8 cellular contexts compared by ENCODE assay signal in the genomic region with DNA sequence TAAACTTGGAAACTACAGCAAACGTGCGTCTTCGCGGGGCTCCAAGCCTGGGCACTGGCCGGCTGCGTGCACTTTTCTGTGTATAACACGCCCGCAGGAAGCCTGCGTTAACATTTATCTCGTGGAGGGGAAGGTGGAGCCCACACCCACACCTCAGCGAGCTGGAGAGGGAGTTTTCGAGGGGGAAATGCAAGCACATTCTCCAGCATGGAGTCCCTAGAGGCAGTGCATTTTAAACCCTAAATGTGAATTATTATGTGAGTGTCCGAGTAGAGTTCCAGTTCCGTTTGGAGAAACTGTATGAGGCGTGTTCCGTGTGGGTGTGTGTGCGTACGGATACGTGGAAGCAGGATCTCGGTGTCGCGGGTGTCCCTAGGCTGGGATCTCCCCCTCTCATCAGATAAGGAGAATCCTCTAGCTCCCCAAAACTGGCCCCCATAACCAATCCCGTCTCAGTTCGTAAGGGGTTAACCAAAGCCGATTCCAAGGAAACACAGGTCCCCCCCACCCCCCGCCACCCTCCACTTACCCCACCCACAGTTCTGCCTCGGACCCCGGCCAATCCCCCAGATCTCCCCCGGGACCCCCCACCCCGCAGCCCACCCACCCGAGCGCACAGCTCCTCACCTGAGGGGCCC. TPM values are rescaled to one million over a fixed set of nuclear protein-coding genes. Genes with fewer than 3 reads are reported as not detected.
A peak's percentile ranks its signal among the peaks of the same experiment; 100 is the strongest.
DNase-seq lines count a peak whose midpoint lies in the region; ATAC-seq and TF ChIP-seq lines count a peak whose summit lies in the region.

No MANE protein-coding gene starts in this region.

- CTCF ChIA-PET in PC-9 (lab: Charles Lee) = interaction anchor here (0.6 to 0.7 kb wide), 7 partner anchors 63 to 1054 kb away, joined by 4 to 17 read pairs (median 7); no protein-coding TSS in a partner anchor
- CTCF ChIA-PET in activated naive CD4-positive, alpha-beta T cell treated with anti-CD3 and anti-CD28 coated beads for 36 hours (lab: Charles Lee) = no interaction called here

- peak overlapping the region; percentile 91 for H3K9ac ChIP-seq in GM23248

- peak in 3 of 8 donors; percentile 5 to 10 (median 9) for ATAC-seq in heart right ventricle
- peak; percentile 1 for ATAC-seq in sciatic nerve
- no peak for ATAC-seq in GM19455 (IDR thresholded peaks at IDR 0.05; ENCODE audit: unreplicated experiment)
- no peak for ATAC-seq in HG02840 (IDR thresholded peaks at IDR 0.05; ENCODE audit: low FRiP score, unreplicated experiment)
- ATAC-seq in HG03159 (IDR thresholded peaks at IDR 0.05; ENCODE audit: unreplicated experiment) = no peak

- H3K27me3 Mint-ChIP-seq in activated naive CD4-positive, alpha-beta T cell treated with anti-CD3 and anti-CD28 coated beads for 36 hours (ENCODE audit: low read depth) = peaks cover 10% of the 10 kb centered on the region

- H3K4me3 ChIP-seq in GM23248 = peak overlapping the region; percentile 88
- peak overlapping the region; percentile 94 for H3K4me3 ChIP-seq in PC-9
- peak overlapping the region; percentile 71 to 95 (median 88) for H3K4me3 ChIP-seq in heart right ventricle

- 1% methylated on average over 22 to 32 of the region's 32 CpGs for WGBS in GM23248 (ENCODE audit: low coverage in 1 of 2, low lambda C conversion rate in 2 of 2, missing lambda C conversion rate in 2 of 2), 2 experiments
- WGBS in heart right ventricle, 2 donors = 1% methylated on average over 26 to 32 of the region's 32 CpGs

- no peaks in the 10 kb centered on the region for H3K9me3 Mint-ChIP-seq in activated naive CD4-positive, alpha-beta T cell treated with anti-CD3 and anti-CD28 coated beads for 36 hours

- H3K79me2 ChIP-seq in GM23248 (ENCODE audit: insufficient read depth) = peaks cover 40% of the 10 kb centered on the region
- H3K79me2 ChIP-seq in PC-9 (ENCODE audit: low read depth) = peaks cover 41% of the 10 kb centered on the region

- H3K27me3 ChIP-seq in GM23248 (replicated peaks; ENCODE audit: insufficient read depth) = no peaks in the 10 kb centered on the region
- H3K27me3 ChIP-seq in PC-9 (ENCODE audit: insufficient read depth, low read depth) = no peaks in the 10 kb centered on the region
- H3K27me3 ChIP-seq in heart right ventricle = no peaks in the 10 kb centered on the region

- H3K27ac ChIP-seq in GM23248 (peak overlapping the region; percentile 87), PC-9 (peak overlapping the region; percentile 77), heart right ventricle (peak overlapping the region; percentile 36 to 98 (median 92))

- peak overlapping the region; percentile 97 for H3K27ac Mint-ChIP-seq in activated naive CD4-positive, alpha-beta T cell treated with anti-CD3 and anti-CD28 coated beads for 36 hours

- peaks cover 14% of the 10 kb centered on the region for H3K4me1 ChIP-seq in GM23248 (ENCODE audit: insufficient read depth)
- peaks cover 29% of the 10 kb centered on the region for H3K4me1 ChIP-seq in PC-9 (replicated peaks; ENCODE audit: insufficient read depth)
- peaks cover 0 to 26% (median 21%) of the 10 kb centered on the region in 9 donors for H3K4me1 ChIP-seq in heart right ventricle

- intact Hi-C loops in PC-9 (cut with micrococcal nuclease; ENCODE audit: unreplicated experiment) (loop anchor here (1.0 to 10.0 kb wide), 9 partner anchors 68 to 411 kb away; a partner anchor contains a TSS), heart right ventricle (cut with DNase I) (loop anchor here in 3 of 10 donors (2.0 to 10.0 kb wide), 6 partner anchors 51 to 216 kb away; no protein-coding TSS in a partner anchor), sciatic nerve (cut with DNase I) (loop anchor here (10.0 kb wide), 1 partner anchor 111 kb away; no protein-coding TSS in a partner anchor)
- intact Hi-C loops in activated naive CD4-positive, alpha-beta T cell treated with anti-CD3 and anti-CD28 coated beads for 36 hours (cut with micrococcal nuclease) = loop anchor here (2.0 to 10.0 kb wide), 5 partner anchors 39 to 701 kb away; a partner anchor contains a TSS

- no peaks in the 10 kb centered on the region for H3K9me2 ChIP-seq in GM23248 (ENCODE audit: insufficient read depth)
- H3K9me2 ChIP-seq in PC-9 (ENCODE audit: insufficient read depth) = no peaks in the 10 kb centered on the region

- H3K4me3 Mint-ChIP-seq in activated naive CD4-positive, alpha-beta T cell treated with anti-CD3 and anti-CD28 coated beads for 36 hours = peak overlapping the region; percentile 89

- H3K4me1 Mint-ChIP-seq in activated naive CD4-positive, alpha-beta T cell treated with anti-CD3 and anti-CD28 coated beads for 36 hours (ENCODE audit: low read depth) = peaks cover 18% of the 10 kb centered on the region

- peaks cover 31% of the 10 kb centered on the region for H3K36me3 Mint-ChIP-seq in activated naive CD4-positive, alpha-beta T cell treated with anti-CD3 and anti-CD28 coated beads for 36 hours (ENCODE audit: low read depth)

- TSS peak; percentile 38 for BruUV-seq in PC-9 (replicated peaks; lab: Mats Ljungman, UMichigan)

- TF ChIP-seq CTCF in PC-9 (conservative IDR thresholded peaks at IDR 0.05) = no peak
- no peak for TF ChIP-seq CTCF in heart right ventricle (IDR thresholded peaks at IDR 0.05)

- POLR2A ChIA-PET in PC-9 (lab: Charles Lee; ENCODE audit: unreplicated experiment) = interaction anchor here (0.6 to 1.3 kb wide), 4 partner anchors 68 to 282 kb away, joined by 3 to 6 read pairs (median 5); a partner anchor contains a TSS

- no peaks in the 10 kb centered on the region for H4K20me1 ChIP-seq in GM23248 (ENCODE audit: insufficient read depth)
- H4K20me1 ChIP-seq in PC-9 (ENCODE audit: insufficient read depth) = peaks cover 5% of the 10 kb centered on the region; the same call in 1 of the 2 replicates

- peak overlapping the region; percentile 92 for H3K4me2 ChIP-seq in GM23248 (ENCODE audit: unreplicated experiment)
- H3K4me2 ChIP-seq in PC-9 = peak overlapping the region; percentile 92

- H3K9me3 ChIP-seq in GM23248 (ENCODE audit: low read depth) (no peaks in the 10 kb centered on the region), PC-9 (ENCODE audit: insufficient read depth, low read depth) (no peaks in the 10 kb centered on the region), heart right ventricle (no peaks in the 10 kb centered on the region)

- in situ Hi-C loops in GM23248 (cut with MboI) = loop anchor here (10.0 kb wide), 3 partner anchors 141 to 219 kb away; no protein-coding TSS in a partner anchor

- H3K36me3 ChIP-seq in GM23248 (ENCODE audit: low read depth) (no peaks in the 10 kb centered on the region), PC-9 (ENCODE audit: low read depth) (peaks cover 15% of the 10 kb centered on the region; the same call in 1 of the 2 replicates), heart right ventricle (no peaks in the 10 kb centered on the region)

- H3F3A ChIP-seq in GM23248 (ENCODE audit: insufficient read depth) (peaks cover 28% of the 10 kb centered on the region), PC-9 (ENCODE audit: insufficient read depth, low read depth) (peaks cover 18% of the 10 kb centered on the region; the same call in 1 of the 2 replicates)

- DNase-seq in GM23248 = peak; percentile 62
- DNase-seq in PC-9 = peak in 1 of 2 experiments; percentile 30
- peak; percentile 50 for DNase-seq in activated naive CD4-positive, alpha-beta T cell treated with anti-CD3 and anti-CD28 coated beads for 36 hours
- DNase-seq in heart right ventricle = peak in 1 of 2 donors; percentile 20
- DNase-seq in sciatic nerve (ENCODE audit: low spot score) = peak; percentile 62

- H2AFZ ChIP-seq in GM23248 (peak overlapping the region; percentile 62), PC-9 (peak overlapping the region; percentile 87)

RNA-seq across cellular contexts. Expression of a gene that starts 0.4 kb away (rescaled TPM):
- 61.5 and 77.0 TPM in 2 replicates for total RNA-seq in GM23248 (2014; rRNA removed; shearing (Covaris generic))
- 16.1 and 17.8 TPM in 2 replicates for polyA plus RNA-seq in GM23248 (2016; fragmentation: Nextera tagmentation; extraction: Ambion mirVana)
- total RNA-seq in PC-9 (2021) = 49.5 and 52.2 TPM in 2 replicates
- 100 to 1,000 TPM in 1 of 2 experiments, 10 to 100 TPM in 1; 99.4 to 101 TPM for total RNA-seq in activated naive CD4-positive, alpha-beta T cell treated with anti-CD3 and anti-CD28 coated beads for 36 hours
- 10 to 100 TPM; 12.9 to 31.5 (median 16.8) TPM for total RNA-seq in heart right ventricle
- 1 to 10 TPM; 2.6 to 3.0 TPM for polyA plus RNA-seq in heart right ventricle
- 31.0 TPM for total RNA-seq in sciatic nerve
